Comparison of ENCODE assay signal across 7 cellular contexts in genomic region chr9:72527801-72528195, GRCh38. TPM values are rescaled to one million over a fixed set of nuclear protein-coding genes. Genes with fewer than 3 reads are reported as not detected.
DNase-seq lines count a peak whose midpoint lies in the region; ATAC-seq and TF ChIP-seq lines count a peak whose summit lies in the region.

No MANE protein-coding gene starts in this region.

- intact Hi-C loops in head of caudate nucleus (cut with DNase I) = no loop called here
- intact Hi-C loops in posterior vena cava (cut with DNase I) = no loop called here

- H3K9me3 ChIP-seq in HEK293 (ENCODE audit: control insufficient read depth, insufficient read depth, low read depth, low read length) = no peaks in the 10 kb centered on the region
- H3K9me3 ChIP-seq in T-helper 17 cell (ENCODE audit: control insufficient read depth, low read length, poor library complexity, severe bottlenecking) = no peaks in the 10 kb centered on the region

- no peaks in the 10 kb centered on the region; the same call in 1 of the 2 replicates for H3K4me1 ChIP-seq in HEK293 (ENCODE audit: control insufficient read depth, insufficient read depth, low read length)

- peak overlapping the region; percentile 5; the same call in 1 of the 2 replicates for H3K4me3 ChIP-seq in HEK293 (ENCODE audit: low read depth, low read length)

- H3K36me3 Mint-ChIP-seq in T-helper 17 cell (ENCODE audit: low read depth) = no peaks in the 10 kb centered on the region
- no peaks in the 10 kb centered on the region for H3K36me3 Mint-ChIP-seq in stimulated activated effector memory CD8-positive, alpha-beta T cell treated with anti-CD3 and anti-CD28 coated beads, Interleukin-12 subunit alpha, Interleukin-12 subunit beta, amount 100 ng/mL, for 72 hours

- no peaks in the 10 kb centered on the region for H3K36me3 ChIP-seq in HEK293 (ENCODE audit: control insufficient read depth in 2 of 2, insufficient read depth in 1 of 2, low read length in 2 of 2)

- no peak for TF ChIP-seq CTCF in HEK293 (tag by site-specific recombination; IDR thresholded peaks at IDR 0.05)

- DNase-seq in T-helper 17 cell (no peak), fibroblast of peridontal ligament (ENCODE audit: extremely low read depth) (peak; percentile 39), head of caudate nucleus (no peak), posterior vena cava (ENCODE audit: low spot score) (no peak)
- no peak for DNase-seq in stimulated activated effector memory CD8-positive, alpha-beta T cell treated with anti-CD3 and anti-CD28 coated beads, Interleukin-12 subunit alpha, Interleukin-12 subunit beta, amount 100 ng/mL, for 72 hours (ENCODE audit: low spot score in 2 of 2)
- DNase-seq in activated CD8-positive, alpha-beta memory T cell treated with anti-CD3 and anti-CD28 coated beads for 24 hours = no peak

- POLR2A ChIA-PET in HEK293 (lab: Yijun Ruan, JAX) = interaction anchor here (2.1 kb wide), 1 partner anchor 163 kb away, joined by 7 read pairs; the partner anchor contains the start of gene ZFAND5

- H3K4me1 Mint-ChIP-seq in T-helper 17 cell = peaks cover 36% of the 10 kb centered on the region
- peaks cover 41% of the 10 kb centered on the region for H3K4me1 Mint-ChIP-seq in stimulated activated effector memory CD8-positive, alpha-beta T cell treated with anti-CD3 and anti-CD28 coated beads, Interleukin-12 subunit alpha, Interleukin-12 subunit beta, amount 100 ng/mL, for 72 hours

- no peak for ATAC-seq in T-helper 17 cell
- no peak for ATAC-seq in stimulated activated effector memory CD8-positive, alpha-beta T cell treated with anti-CD3 and anti-CD28 coated beads, Interleukin-12 subunit alpha, Interleukin-12 subunit beta, amount 100 ng/mL, for 72 hours

- no peaks in the 10 kb centered on the region for H3K27me3 Mint-ChIP-seq in T-helper 17 cell

- H3K27ac ChIP-seq in HEK293 (ENCODE audit: extremely low read depth, low read depth, low read length) = no peak overlapping the region

- H3K9me3 Mint-ChIP-seq in stimulated activated effector memory CD8-positive, alpha-beta T cell treated with anti-CD3 and anti-CD28 coated beads, Interleukin-12 subunit alpha, Interleukin-12 subunit beta, amount 100 ng/mL, for 72 hours = no peaks in the 10 kb centered on the region

- H3K4me3 Mint-ChIP-seq in T-helper 17 cell = peak overlapping the region; percentile 91
- peak overlapping the region; percentile 79 for H3K4me3 Mint-ChIP-seq in stimulated activated effector memory CD8-positive, alpha-beta T cell treated with anti-CD3 and anti-CD28 coated beads, Interleukin-12 subunit alpha, Interleukin-12 subunit beta, amount 100 ng/mL, for 72 hours

- CTCF ChIA-PET in HEK293 (lab: Yijun Ruan, JAX) = no interaction called here

- peak overlapping the region; percentile 99 for H3K27ac Mint-ChIP-seq in T-helper 17 cell
- peak overlapping the region; percentile 97 for H3K27ac Mint-ChIP-seq in stimulated activated effector memory CD8-positive, alpha-beta T cell treated with anti-CD3 and anti-CD28 coated beads, Interleukin-12 subunit alpha, Interleukin-12 subunit beta, amount 100 ng/mL, for 72 hours

TF ChIP-seq in HEK293, 187 proteins besides CTCF, POLR2A, EP300 and RAD21:
- no peak for TF ChIP-seq KLF1 (tag by site-specific recombination; IDR thresholded peaks at IDR 0.05)
- no peak for TF ChIP-seq SP7 (tag by site-specific recombination; IDR thresholded peaks at IDR 0.05)
- TF ChIP-seq ZNF133 (tag by site-specific recombination; IDR thresholded peaks at IDR 0.05) = no peak
- TF ChIP-seq, protein P1, sequence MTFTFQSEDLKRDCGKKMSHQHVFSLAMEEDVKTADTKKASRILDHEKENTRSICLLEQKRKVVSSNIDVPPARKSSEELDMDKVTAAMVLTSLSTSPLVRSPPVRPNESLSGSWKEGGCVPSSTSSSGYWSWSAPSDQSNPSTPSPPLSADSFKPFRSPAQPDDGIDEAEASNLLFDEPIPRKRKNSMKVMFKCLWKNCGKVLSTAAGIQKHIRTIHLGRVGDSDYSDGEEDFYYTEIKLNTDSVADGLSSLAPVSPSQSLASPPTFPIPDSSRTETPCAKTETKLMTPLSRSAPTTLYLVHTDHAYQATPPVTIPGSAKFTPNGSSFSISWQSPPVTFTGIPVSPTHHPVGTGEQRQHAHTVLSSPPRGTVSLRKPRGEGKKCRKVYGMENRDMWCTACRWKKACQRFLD (tag by site-specific recombination; IDR thresholded peaks at IDR 0.05) = no peak
- no peak for TF ChIP-seq KLF10 (tag by site-specific recombination; IDR thresholded peaks at IDR 0.05)
- TF ChIP-seq ZNF670 (tag by site-specific recombination; IDR thresholded peaks at IDR 0.05; ENCODE audit: low read depth) = no peak
- no peak for TF ChIP-seq GLI2 (tag by site-specific recombination; IDR thresholded peaks at IDR 0.05; ENCODE audit: borderline replicate concordance, low read depth)
- TF ChIP-seq ZNF19 (tag by site-specific recombination; IDR thresholded peaks at IDR 0.05; ENCODE audit: low read depth) = no peak
- TF ChIP-seq ZNF830 (tag by site-specific recombination; IDR thresholded peaks at IDR 0.05; ENCODE audit: low read depth) = no peak
- no peak for TF ChIP-seq ZNF48 (tag by site-specific recombination; IDR thresholded peaks at IDR 0.05)
- no peak for TF ChIP-seq ZEB2 (tag by site-specific recombination; IDR thresholded peaks at IDR 0.05)
- no peak for TF ChIP-seq ZNF792 (tag by site-specific recombination; IDR thresholded peaks at IDR 0.05)

RNA-seq across cellular contexts. Expression of gene TMC1, which starts 6.4 kb away (rescaled TPM):
- total RNA-seq in T-helper 17 cell (not detected), posterior vena cava (under 1 TPM; 0.69 to 1.00 TPM)
